ENCODE assay signal across 1 cellular context in genomic region chr10:102677736-102678354, GRCh38.
TF ChIP-seq lines count a peak whose summit lies in the region.

No MANE protein-coding gene starts in this region.

TF ChIP-seq in neural cell, 6 proteins besides CTCF, POLR2A, EP300 and RAD21 (continued from another document):
- TF ChIP-seq REST (IDR thresholded peaks at IDR 0.05; ENCODE audit: borderline replicate concordance): no peak
- no peak for TF ChIP-seq MXI1 (conservative IDR thresholded peaks at IDR 0.05; ENCODE audit: poor library complexity, severe bottlenecking)
- TF ChIP-seq SMC3 (conservative IDR thresholded peaks at IDR 0.05; ENCODE audit: poor library complexity): no peak
- no peak for TF ChIP-seq POLR2AphosphoS5 (IDR thresholded peaks at IDR 0.05)
TF ChIP-seq in neural cell: peak in this region for 0.
